ENCODE assay signal across 25 cellular contexts in genomic region chr11:37371346-37371970, GRCh38.
DNase-seq lines count a peak whose midpoint lies in the region; ATAC-seq, FAIRE-seq and TF ChIP-seq lines count a peak whose summit lies in the region.
"Had no signal": no experiment of that assay in that cellular context is flagged by ENCODE, and none has a peak within 500 bp of the region (broad histone marks: within the 10 kb centered on the region; RNA-seq: fewer than 3 reads in every experiment).

No MANE protein-coding gene starts in this region.

- no peak overlapping the region for H3K4me3 ChIP-seq in bronchial epithelial cell (ENCODE audit: low read depth, low read length)
- H3K4me3 ChIP-seq: BLaER1, Peyer's patch had no signal

- H3K36me3 ChIP-seq in bronchial epithelial cell (ENCODE audit: control insufficient read depth, insufficient read depth, low read length), result no peaks in the 10 kb centered on the region
- H3K36me3 ChIP-seq: BLaER1, Peyer's patch had no signal

- FAIRE-seq in RCC 7860 (lab: Jason Lieb, UNC) (peak; percentile 38), bronchial epithelial cell (lab: Jason Lieb, UNC) (no peak)
- FAIRE-seq: A204.1, GM12891, GM19239 had no signal

- ATAC-seq in GM18867 (IDR thresholded peaks at IDR 0.05; ENCODE audit: unreplicated experiment), result no peak
- no peak for ATAC-seq in HG03097 (IDR thresholded peaks at IDR 0.05; ENCODE audit: low FRiP score, unreplicated experiment)

- no peaks in the 10 kb centered on the region for H3K27me3 ChIP-seq in bronchial epithelial cell (ENCODE audit: control insufficient read depth, insufficient read depth, low read length)
- H3K27me3 ChIP-seq: BLaER1, Peyer's patch had no signal

- in situ Hi-C loops in GM13977 (cut with MboI; ENCODE audit: low pct_unique_long_range_greater_than_20kb, low sequenced_read_pairs, unreplicated experiment), result no loop called here

- TF ChIP-seq CTCF in bronchial epithelial cell (IDR thresholded peaks at IDR 0.05; ENCODE audit: insufficient read depth, low read length, severe bottlenecking) (no peak), GM13977 (IDR thresholded peaks at IDR 0.05; ENCODE audit: extremely low read depth, insufficient read depth, missing control alignments) (no peak)

- DNase-seq in ELR (ENCODE audit: low read depth) (peak; percentile 22), HT1080 (ENCODE audit: low read depth) (peak; percentile 23), RCC 7860 (ENCODE audit: low spot score) (peak; percentile 11), bronchial epithelial cell (ENCODE audit: low read depth) (peak; percentile 4), NCI-H2171 (lab: John Stamatoyannopoulos, UW) (no peak), GM13977 (ENCODE audit: low spot score) (no peak)
- DNase-seq: CD4-positive, CD25-positive, alpha-beta regulatory T cell; DMS153; GDM1; H7; MV-4-11; NCI-H1105; NCI-H1436 treated with DMSO at 0.1 percent for 48 hours; NCI-H187 treated with DMSO at 0.1 percent for 48 hours; NCI-H446; NCI-H69; Peyer's patch; SK-N-SH; SW 1271 had no signal

Comparison
In these comparisons a context has a peak if more than half of its experiments do, and no peak if none do; other contexts are left out.
1. DNase-seq: peak in ELR (single experiment), HT1080 (single experiment), RCC 7860 (single experiment) and bronchial epithelial cell (single experiment); none in NCI-H2171 (single experiment) and GM13977 (single experiment).